ENCODE assay signal across 13 cellular contexts in the genomic region with DNA sequence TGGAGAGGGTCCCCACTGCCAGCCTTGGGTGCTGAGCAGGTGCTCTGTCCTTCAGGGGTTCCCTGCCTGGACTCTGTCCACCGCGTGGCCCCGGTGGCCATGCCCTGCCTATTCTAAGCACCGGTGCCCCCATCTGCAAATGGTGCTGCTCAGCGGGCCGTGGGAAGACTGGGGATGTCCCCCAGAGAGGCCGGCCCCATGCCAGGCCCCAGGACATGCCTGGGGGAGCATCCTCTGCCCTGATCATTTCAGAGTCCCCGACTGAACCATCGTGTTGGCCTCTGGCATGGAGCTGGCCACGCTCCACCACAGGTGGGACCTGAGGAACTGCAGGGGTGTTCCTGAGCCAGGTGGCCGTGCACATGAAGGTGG.
DNase-seq lines count a peak whose midpoint lies in the region; ATAC-seq and TF ChIP-seq lines count a peak whose summit lies in the region.
"Had no signal": no experiment of that assay in that cellular context is flagged by ENCODE, and none has a peak within 500 bp of the region (broad histone marks: within the 10 kb centered on the region; RNA-seq: fewer than 3 reads in every experiment).

No MANE protein-coding gene starts in this region.

- TF ChIP-seq POLR2A in sigmoid colon (IDR thresholded peaks at IDR 0.05) = no peak
- no peak for TF ChIP-seq POLR2A in lower leg skin (IDR thresholded peaks at IDR 0.05)

- no peak for TF ChIP-seq EP300 in sigmoid colon (IDR thresholded peaks at IDR 0.05)

- DNase-seq in CD14-positive monocyte (ENCODE audit: low spot score) (no peak), sigmoid colon (no peak), lower leg skin (ENCODE audit: low spot score in 2 of 2) (no peak), SW 1271 (lab: John Stamatoyannopoulos, UW) (no peak), T-helper 9 cell (no peak)
- DNase-seq: body of pancreas, NCI-H1694 treated with DMSO at 0.1 percent for 48 hours, testis had no signal

- H3K9me3 Mint-ChIP-seq in CD14-positive monocyte = peaks cover 0 to 3% (median 0%) of the 10 kb centered on the region in 7 donors

- H3K27ac Mint-ChIP-seq in CD14-positive monocyte = peak overlapping the region in 6 of 7 donors; percentile 18 to 80 (median 54)

- H3K27me3 ChIP-seq in duodenal mucosa (ENCODE audit: control insufficient read depth in 1 of 2, insufficient read depth in 2 of 2, low read length in 2 of 2) = no peaks in the 10 kb centered on the region
- no peaks in the 10 kb centered on the region for H3K27me3 ChIP-seq in sigmoid colon
- H3K27me3 ChIP-seq: body of pancreas, right atrium auricular region, testis had no signal

- H3K4me3 ChIP-seq in duodenal mucosa (ENCODE audit: low read depth in 1 of 2, low read length in 2 of 2) (no peak overlapping the region), sigmoid colon (no peak overlapping the region), lower leg skin (ENCODE audit: low read depth, poor library complexity, severe bottlenecking) (no peak overlapping the region)
- H3K4me3 ChIP-seq: body of pancreas, right atrium auricular region, testis had no signal

- TF ChIP-seq CTCF in CD14-positive monocyte (IDR thresholded peaks at IDR 0.05) (no peak), sigmoid colon (IDR thresholded peaks at IDR 0.05) (no peak), lower leg skin (IDR thresholded peaks at IDR 0.05) (no peak)

- H3K4me1 ChIP-seq in duodenal mucosa (ENCODE audit: control insufficient read depth in 1 of 2, insufficient read depth in 2 of 2, low read length in 2 of 2) = peaks cover 61 to 74% of the 10 kb centered on the region in 2 donors
- peaks cover 0 to 87% (median 82%) of the 10 kb centered on the region in 4 donors for H3K4me1 ChIP-seq in sigmoid colon

- H3K4me1 Mint-ChIP-seq in CD14-positive monocyte = peaks cover 89% of the 10 kb centered on the region

- peaks cover 32 to 77% of the 10 kb centered on the region in 2 donors for H3K36me3 Mint-ChIP-seq in CD14-positive monocyte

- H3K36me3 ChIP-seq in duodenal mucosa (ENCODE audit: control insufficient read depth in 1 of 2, insufficient read depth in 2 of 2, low read length in 2 of 2) = no peaks in the 10 kb centered on the region
- no peaks in the 10 kb centered on the region for H3K36me3 ChIP-seq in sigmoid colon
- H3K36me3 ChIP-seq: right atrium auricular region had no signal

- H3K9me3 ChIP-seq in duodenal mucosa (ENCODE audit: control insufficient read depth in 1 of 2, low read length in 2 of 2) (no peaks in the 10 kb centered on the region), sigmoid colon (no peaks in the 10 kb centered on the region)
- H3K9me3 ChIP-seq: body of pancreas, right atrium auricular region, testis had no signal

- peaks cover 2 to 3% (median 3%) of the 10 kb centered on the region in 3 donors for H3K27me3 Mint-ChIP-seq in CD14-positive monocyte (ENCODE audit: low read depth in 3 of 3)

- ATAC-seq in GM19372 (IDR thresholded peaks at IDR 0.05; ENCODE audit: low read depth, unreplicated experiment) = peak; percentile 27
- ATAC-seq in HG03139 (IDR thresholded peaks at IDR 0.05; ENCODE audit: unreplicated experiment) = peak; percentile 18
- ATAC-seq: body of pancreas, HCT116 had no signal

- 62 to 84% methylated on average over 11 of the region's 11 CpGs for WGBS in sigmoid colon, 2 donors
- 60 to 73% methylated on average over 11 of the region's 11 CpGs for WGBS in lower leg skin, 2 donors

- peak overlapping the region; percentile 14 for H3K27ac ChIP-seq in duodenal mucosa (ENCODE audit: low read depth, low read length)
- H3K27ac ChIP-seq in sigmoid colon = no peak overlapping the region
- H3K27ac ChIP-seq: right atrium auricular region, testis had no signal

- no peak overlapping the region for H3K9ac ChIP-seq in duodenal mucosa (ENCODE audit: low read depth in 1 of 2, low read length in 2 of 2)

- intact Hi-C loops in CD14-positive monocyte (cut with micrococcal nuclease) (no loop called here), sigmoid colon (cut with DNase I) (no loop called here), lower leg skin (cut with DNase I; ENCODE audit: low total_unique reads) (loop anchor here (10.0 kb wide), 1 partner anchor 56 kb away; no protein-coding TSS in a partner anchor)

- H3K4me3 Mint-ChIP-seq in CD14-positive monocyte = peak overlapping the region; percentile 34 to 65
